2 cellular contexts compared by ENCODE assay signal in the genomic region with DNA sequence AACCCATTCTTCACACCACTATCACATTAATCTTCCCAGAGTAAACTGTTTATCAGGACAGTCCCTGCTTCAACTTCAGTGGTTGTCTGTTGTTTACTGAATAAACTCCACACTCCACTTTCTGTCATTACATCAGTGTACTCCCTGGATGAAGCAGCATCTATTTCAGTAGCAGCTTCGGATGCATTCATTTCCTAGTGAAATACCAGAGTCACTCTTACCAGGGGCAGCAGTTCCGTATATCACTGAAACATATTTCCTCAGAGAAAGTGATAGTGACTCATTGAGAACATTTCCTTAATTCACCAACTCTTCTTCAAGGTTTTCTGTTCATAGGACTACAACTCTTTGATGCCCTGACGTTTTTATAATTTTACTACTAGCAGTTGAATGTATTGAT.
A peak's percentile ranks its signal among the peaks of the same experiment; 100 is the strongest.
TF ChIP-seq lines count a peak whose summit lies in the region.

No MANE protein-coding gene starts in this region.

TF ChIP-seq in endothelial cell of umbilical vein, 7 proteins besides CTCF, POLR2A, EP300 and RAD21 (continued from another document):
- TF ChIP-seq, protein P1, sequence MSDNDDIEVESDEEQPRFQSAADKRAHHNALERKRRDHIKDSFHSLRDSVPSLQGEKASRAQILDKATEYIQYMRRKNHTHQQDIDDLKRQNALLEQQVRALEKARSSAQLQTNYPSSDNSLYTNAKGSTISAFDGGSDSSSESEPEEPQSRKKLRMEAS (IDR thresholded peaks at IDR 0.05; ENCODE audit: insufficient read depth, insufficient read length): no peak
- TF ChIP-seq JUN (IDR thresholded peaks at IDR 0.05; ENCODE audit: borderline replicate concordance, insufficient read depth, insufficient read length, low read depth): peak; percentile 38
- no peak for TF ChIP-seq MYC (IDR thresholded peaks at IDR 0.05; ENCODE audit: low read depth, low read length)
- peak; percentile 3 for TF ChIP-seq GATA2 (IDR thresholded peaks at IDR 0.05; ENCODE audit: insufficient read depth, insufficient read length, low read depth, low read length)

TF ChIP-seq in HEK293T, 16 proteins besides CTCF, POLR2A, EP300 and RAD21 (continued from another document):
- TF ChIP-seq, protein P2, sequence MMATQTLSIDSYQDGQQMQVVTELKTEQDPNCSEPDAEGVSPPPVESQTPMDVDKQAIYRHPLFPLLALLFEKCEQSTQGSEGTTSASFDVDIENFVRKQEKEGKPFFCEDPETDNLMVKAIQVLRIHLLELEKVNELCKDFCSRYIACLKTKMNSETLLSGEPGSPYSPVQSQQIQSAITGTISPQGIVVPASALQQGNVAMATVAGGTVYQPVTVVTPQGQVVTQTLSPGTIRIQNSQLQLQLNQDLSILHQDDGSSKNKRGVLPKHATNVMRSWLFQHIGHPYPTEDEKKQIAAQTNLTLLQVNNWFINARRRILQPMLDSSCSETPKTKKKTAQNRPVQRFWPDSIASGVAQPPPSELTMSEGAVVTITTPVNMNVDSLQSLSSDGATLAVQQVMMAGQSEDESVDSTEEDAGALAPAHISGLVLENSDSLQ (IDR thresholded peaks at IDR 0.05): no peak
- TF ChIP-seq TARDBP (IDR thresholded peaks at IDR 0.05) (no peak), HDGF (IDR thresholded peaks at IDR 0.05; ENCODE audit: borderline replicate concordance) (no peak), L3MBTL2 (conservative IDR thresholded peaks at IDR 0.05) (no peak), SUZ12 (IDR thresholded peaks at IDR 0.05) (no peak)
